Comparison of ENCODE assay signal across 1 cellular context in the genomic region with DNA sequence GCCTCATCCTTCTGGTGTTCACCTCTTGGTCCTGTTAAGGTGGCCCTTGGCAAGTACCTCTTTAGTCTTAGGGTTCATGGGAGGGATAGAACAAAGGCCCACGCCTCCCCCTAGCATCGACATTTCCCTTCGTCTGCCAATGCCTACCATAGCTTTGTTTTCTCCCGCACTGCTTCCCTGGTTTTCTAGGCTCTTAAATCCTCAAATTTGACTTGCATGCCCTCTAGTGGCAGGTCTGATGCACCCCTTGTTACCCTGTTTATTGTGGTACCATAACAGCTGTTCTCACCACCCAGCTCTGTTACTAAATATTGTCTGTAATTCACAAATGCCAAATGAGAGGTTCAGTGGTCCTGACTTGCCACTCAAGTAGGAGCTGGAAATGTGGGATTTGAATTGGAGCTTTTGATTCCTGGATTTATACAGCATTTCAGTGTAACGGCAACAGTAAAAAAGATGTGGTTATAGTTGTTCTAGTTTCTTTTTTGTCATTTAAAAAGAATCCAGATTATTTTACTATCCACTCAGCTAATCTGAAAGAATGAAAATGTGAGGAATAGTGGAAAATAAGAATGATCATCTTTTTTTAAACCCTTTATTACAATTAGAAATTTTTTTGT.
TF ChIP-seq lines count a peak whose summit lies in the region.

No MANE protein-coding gene starts in this region.

TF ChIP-seq in HCT116, 20 proteins besides CTCF, POLR2A, EP300 and RAD21 (continued from another document):
- no peak for TF ChIP-seq TCF7L2 (IDR thresholded peaks at IDR 0.05; ENCODE audit: borderline replicate concordance, extremely low read depth, insufficient read depth, insufficient read length)
- TF ChIP-seq ATF3 (IDR thresholded peaks at IDR 0.05) = no peak
- no peak for TF ChIP-seq POLR2AphosphoS5 (IDR thresholded peaks at IDR 0.05; ENCODE audit: low read depth, low read length)
- no peak for TF ChIP-seq SIN3A (IDR thresholded peaks at IDR 0.05; ENCODE audit: low read depth)
